In the genomic region with DNA sequence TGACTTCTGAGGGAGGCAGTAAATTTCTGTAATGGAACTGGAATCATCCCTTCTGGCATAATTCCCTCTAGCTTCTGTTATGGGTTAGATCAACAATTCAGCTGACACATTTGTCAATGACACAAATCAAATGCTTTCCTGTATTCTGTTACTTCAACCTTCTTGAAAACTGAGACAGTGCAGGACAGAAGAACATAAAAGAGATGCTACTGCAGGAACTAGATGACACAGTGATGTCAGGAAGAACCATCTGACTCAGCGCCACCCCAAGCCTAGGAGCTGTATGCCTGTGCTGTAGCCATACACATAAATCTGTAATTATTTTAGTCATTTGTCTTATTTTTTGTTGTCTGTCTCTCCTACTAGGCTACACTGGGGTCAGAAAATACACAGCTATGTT, we compare ENCODE assay signal across 11 cellular contexts. TPM values are rescaled to one million over a fixed set of nuclear protein-coding genes. Genes with fewer than 3 reads are reported as not detected.
A peak's percentile ranks its signal among the peaks of the same experiment; 100 is the strongest.
DNase-seq lines count a peak whose midpoint lies in the region; ATAC-seq, FAIRE-seq and TF ChIP-seq lines count a peak whose summit lies in the region.
"Had no signal": no experiment of that assay in that cellular context is flagged by ENCODE, and none has a peak within 500 bp of the region (broad histone marks: within the 10 kb centered on the region; RNA-seq: fewer than 3 reads in every experiment).

No MANE protein-coding gene starts in this region.

- ATAC-seq in GM18909 (IDR thresholded peaks at IDR 0.05; ENCODE audit: poor library complexity, unreplicated experiment) (peak; percentile 55), HG03039 (IDR thresholded peaks at IDR 0.05; ENCODE audit: unreplicated experiment) (peak; percentile 53), HG03135 (IDR thresholded peaks at IDR 0.05; ENCODE audit: unreplicated experiment) (no peak)
- peak; percentile 77 to 82 for ATAC-seq in activated T-cell treated with anti-CD3 and anti-CD28 coated beads, Interleukin-2, amount 50 U/mL, for 4 hours

- no peaks in the 10 kb centered on the region for H3K9me3 Mint-ChIP-seq in activated T-cell treated with anti-CD3 and anti-CD28 coated beads, Interleukin-2, amount 50 U/mL, for 4 hours
- H3K9me3 Mint-ChIP-seq: CD4-positive, alpha-beta memory T cell; memory B cell had no signal

- TF ChIP-seq CTCF in D721Med (IDR thresholded peaks at IDR 0.05; ENCODE audit: insufficient read depth, missing control alignments) (no peak), GM10266 (IDR thresholded peaks at IDR 0.05; ENCODE audit: control insufficient read depth, insufficient read depth, low read depth, missing control alignments) (no peak)

- no peak overlapping the region for H3K4me3 Mint-ChIP-seq in activated T-cell treated with anti-CD3 and anti-CD28 coated beads, Interleukin-2, amount 50 U/mL, for 4 hours
- H3K4me3 Mint-ChIP-seq: CD4-positive, alpha-beta memory T cell; memory B cell had no signal

- H3K36me3 Mint-ChIP-seq in activated T-cell treated with anti-CD3 and anti-CD28 coated beads, Interleukin-2, amount 50 U/mL, for 4 hours (ENCODE audit: insufficient read depth) = peaks cover 1% of the 10 kb centered on the region
- H3K36me3 Mint-ChIP-seq: CD4-positive, alpha-beta memory T cell; memory B cell had no signal

- H3K4me1 Mint-ChIP-seq in activated T-cell treated with anti-CD3 and anti-CD28 coated beads, Interleukin-2, amount 50 U/mL, for 4 hours (ENCODE audit: low read depth) = peaks cover 12% of the 10 kb centered on the region
- H3K4me1 Mint-ChIP-seq: memory B cell had no signal

- peaks cover 7% of the 10 kb centered on the region for H3K27me3 Mint-ChIP-seq in activated T-cell treated with anti-CD3 and anti-CD28 coated beads, Interleukin-2, amount 50 U/mL, for 4 hours (ENCODE audit: low read depth)
- H3K27me3 Mint-ChIP-seq: memory B cell had no signal

- FAIRE-seq in D721Med (lab: Jason Lieb, UNC) = peak; percentile 48

- DNase-seq in D721Med (ENCODE audit: insufficient read length, low spot score) (no peak), T-helper 9 cell (no peak), iPS-NIHi11 (ENCODE audit: low spot score) (no peak), GM10266 (ENCODE audit: extremely low spot score) (no peak)
- no peak for DNase-seq in activated T-cell treated with anti-CD3 and anti-CD28 coated beads, Interleukin-2, amount 50 U/mL, for 4 hours
- DNase-seq: CD4-positive, alpha-beta memory T cell; upper lobe of left lung had no signal

RNA-seq across cellular contexts. Expression of gene CEP120, which starts 18.2 kb away (rescaled TPM):
- total RNA-seq in activated T-cell treated with anti-CD3 and anti-CD28 coated beads, Interleukin-2, amount 50 U/mL, for 4 hours = 10 to 100 TPM; 18.0 to 20.6 (median 18.1) TPM
